18 cellular contexts compared by ENCODE assay signal in the genomic region with DNA sequence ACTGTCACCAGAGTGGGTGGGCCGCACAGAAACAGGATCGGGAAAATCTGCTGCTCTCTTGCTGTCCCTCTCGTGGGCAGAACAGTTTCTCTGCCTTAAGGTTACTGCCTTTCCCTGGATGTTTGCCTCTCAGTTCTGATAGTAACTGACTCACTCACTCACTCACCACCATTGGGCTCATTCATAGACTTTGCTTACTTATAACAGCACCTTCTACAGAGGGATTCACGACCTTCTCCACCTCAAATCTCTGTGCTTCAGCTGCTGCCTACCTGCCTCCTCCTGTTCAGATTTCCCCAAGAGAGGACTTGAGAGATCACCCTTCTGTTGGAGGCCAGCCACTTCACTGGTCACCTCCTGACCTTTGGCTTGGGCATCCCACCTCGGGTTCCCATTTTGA.
A peak's percentile ranks its signal among the peaks of the same experiment; 100 is the strongest.
DNase-seq lines count a peak whose midpoint lies in the region; ATAC-seq and TF ChIP-seq lines count a peak whose summit lies in the region.
"Had no signal": no experiment of that assay in that cellular context is flagged by ENCODE, and none has a peak within 500 bp of the region (broad histone marks: within the 10 kb centered on the region; RNA-seq: fewer than 3 reads in every experiment).

No MANE protein-coding gene starts in this region.

- H2BK15ac ChIP-seq in mesendoderm (replicated peaks; ENCODE audit: low read depth): no peak overlapping the region

- H3K36me3 ChIP-seq in mesendoderm (ENCODE audit: control insufficient read depth, insufficient read depth, low read length): no peaks in the 10 kb centered on the region

- intact Hi-C loops in posterior cingulate gyrus (cut with DNase I): no loop called here

- no peak for TF ChIP-seq CTCF in nephron progenitor cell (IDR thresholded peaks at IDR 0.05)

- H3K4me1 ChIP-seq in mesendoderm (ENCODE audit: control insufficient read depth, low read depth, low read length): no peaks in the 10 kb centered on the region

- no peaks in the 10 kb centered on the region for H3K4me1 Mint-ChIP-seq in activated naive CD8-positive, alpha-beta T cell treated with anti-CD3 and anti-CD28 coated beads, Interleukin-2, amount 50 U/mL, for 24 hours
- no peaks in the 10 kb centered on the region for H3K4me1 Mint-ChIP-seq in activated naive CD8-positive, alpha-beta T cell treated with anti-CD3 and anti-CD28 coated beads for 36 hours
- H3K4me1 Mint-ChIP-seq in activated T-helper 17 cell treated with anti-CD3 and anti-CD28 coated beads, Interleukin-2, amount 50 U/mL, for 72 hours: no peaks in the 10 kb centered on the region
- H3K4me1 Mint-ChIP-seq in nephron progenitor cell: peaks cover 18% of the 10 kb centered on the region

- no peaks in the 10 kb centered on the region for H3K27me3 ChIP-seq in mesendoderm (ENCODE audit: insufficient read depth, low read length, poor library complexity)

- no peak overlapping the region for H3K18ac ChIP-seq in mesendoderm (ENCODE audit: low read length)

- no peak overlapping the region for H2AK5ac ChIP-seq in mesendoderm (ENCODE audit: low read length)

- no peak overlapping the region for H3K4me3 Mint-ChIP-seq in activated naive CD8-positive, alpha-beta T cell treated with anti-CD3 and anti-CD28 coated beads, Interleukin-2, amount 50 U/mL, for 24 hours
- no peak overlapping the region for H3K4me3 Mint-ChIP-seq in activated naive CD8-positive, alpha-beta T cell treated with anti-CD3 and anti-CD28 coated beads for 36 hours
- no peak overlapping the region for H3K4me3 Mint-ChIP-seq in activated T-helper 17 cell treated with anti-CD3 and anti-CD28 coated beads, Interleukin-2, amount 50 U/mL, for 72 hours
- H3K4me3 Mint-ChIP-seq in nephron progenitor cell: no peak overlapping the region
- H3K4me3 Mint-ChIP-seq: CD8-positive, alpha-beta memory T cell; GM23338 had no signal

- no peak overlapping the region for H4K5ac ChIP-seq in mesendoderm (ENCODE audit: low read length)

- ATAC-seq in activated naive CD8-positive, alpha-beta T cell treated with anti-CD3 and anti-CD28 coated beads, Interleukin-2, amount 50 U/mL, for 24 hours: peak; percentile 54
- peak; percentile 99 for ATAC-seq in activated T-helper 17 cell treated with anti-CD3 and anti-CD28 coated beads, Interleukin-2, amount 50 U/mL, for 72 hours (replicated peaks)
- ATAC-seq: K562 had no signal

- no peak overlapping the region for H3K4me2 ChIP-seq in mesendoderm (ENCODE audit: low read length)
- H3K4me2 ChIP-seq: GM23338 had no signal

- no peak overlapping the region for H3K4ac ChIP-seq in mesendoderm (ENCODE audit: low read depth, low read length)

- no peak overlapping the region for H3K27ac ChIP-seq in mesendoderm (ENCODE audit: low read depth, low read length)

- no peak overlapping the region for H3K23ac ChIP-seq in mesendoderm (ENCODE audit: low read length)

- no peak overlapping the region for H3K27ac Mint-ChIP-seq in activated naive CD8-positive, alpha-beta T cell treated with anti-CD3 and anti-CD28 coated beads, Interleukin-2, amount 50 U/mL, for 24 hours
- no peak overlapping the region for H3K27ac Mint-ChIP-seq in activated naive CD8-positive, alpha-beta T cell treated with anti-CD3 and anti-CD28 coated beads for 36 hours
- H3K27ac Mint-ChIP-seq in activated T-helper 17 cell treated with anti-CD3 and anti-CD28 coated beads, Interleukin-2, amount 50 U/mL, for 72 hours: peak overlapping the region; percentile 15
- H3K27ac Mint-ChIP-seq in nephron progenitor cell: peak overlapping the region; percentile 55
- H3K27ac Mint-ChIP-seq: GM23338 had no signal

- H3K36me3 Mint-ChIP-seq in activated naive CD8-positive, alpha-beta T cell treated with anti-CD3 and anti-CD28 coated beads, Interleukin-2, amount 50 U/mL, for 24 hours (ENCODE audit: low read depth): no peaks in the 10 kb centered on the region
- H3K36me3 Mint-ChIP-seq in activated naive CD8-positive, alpha-beta T cell treated with anti-CD3 and anti-CD28 coated beads for 36 hours: no peaks in the 10 kb centered on the region
- no peaks in the 10 kb centered on the region for H3K36me3 Mint-ChIP-seq in activated T-helper 17 cell treated with anti-CD3 and anti-CD28 coated beads, Interleukin-2, amount 50 U/mL, for 72 hours (ENCODE audit: low read depth)
- no peaks in the 10 kb centered on the region for H3K36me3 Mint-ChIP-seq in nephron progenitor cell (ENCODE audit: low read depth)
- H3K36me3 Mint-ChIP-seq: CD8-positive, alpha-beta memory T cell had no signal

- no peak overlapping the region for H3K4me3 ChIP-seq in mesendoderm (ENCODE audit: low read length)
- H3K4me3 ChIP-seq: GM23338, K562 had no signal

- no peak overlapping the region for H2BK5ac ChIP-seq in mesendoderm (ENCODE audit: low read length)

- H3K56ac ChIP-seq in mesendoderm (ENCODE audit: low read length): no peak overlapping the region

- no peak overlapping the region for H4K8ac ChIP-seq in mesendoderm (ENCODE audit: low read depth, low read length)

- no CpG with 5 or more reads among the region's 5 CpGs for WGBS in mesendoderm (ENCODE audit: extremely low coverage, insufficient coverage, low lambda C conversion rate)

- H3K9me3 Mint-ChIP-seq in activated naive CD8-positive, alpha-beta T cell treated with anti-CD3 and anti-CD28 coated beads, Interleukin-2, amount 50 U/mL, for 24 hours: no peaks in the 10 kb centered on the region
- no peaks in the 10 kb centered on the region for H3K9me3 Mint-ChIP-seq in activated naive CD8-positive, alpha-beta T cell treated with anti-CD3 and anti-CD28 coated beads for 36 hours
- H3K9me3 Mint-ChIP-seq in activated T-helper 17 cell treated with anti-CD3 and anti-CD28 coated beads, Interleukin-2, amount 50 U/mL, for 72 hours: no peaks in the 10 kb centered on the region
- no peaks in the 10 kb centered on the region for H3K9me3 Mint-ChIP-seq in nephron progenitor cell
- H3K9me3 Mint-ChIP-seq: GM23338 had no signal

- DNase-seq in activated naive CD8-positive, alpha-beta T cell treated with anti-CD3 and anti-CD28 coated beads, Interleukin-2, amount 50 U/mL, for 24 hours: no peak
- DNase-seq in activated naive CD8-positive, alpha-beta T cell treated with anti-CD3 and anti-CD28 coated beads for 36 hours: no peak
- no peak for DNase-seq in nephron progenitor cell
- DNase-seq in NCI-H1930 (lab: John Stamatoyannopoulos, UW): no peak
- no peak for DNase-seq in mesendoderm
- DNase-seq in posterior cingulate gyrus: no peak
- DNase-seq: ACHN; C1 segment of cervical spinal cord; CD8-positive, alpha-beta memory T cell; DMS53; NCI-H1105; NCI-H510A; NCI-H748 treated with DMSO at 0.1 percent for 48 hours; NK-92 treated with Interleukin-12 subunit alpha and Interleukin-12 subunit beta, amount 100 ng/mL, for 24 hours; SHP77 had no signal

- H2BK120ac ChIP-seq in mesendoderm (ENCODE audit: low read depth, low read length): no peak overlapping the region

- H3K79me2 ChIP-seq in mesendoderm (ENCODE audit: control insufficient read depth, insufficient read depth, low read length): no peaks in the 10 kb centered on the region

- H3K9ac ChIP-seq in mesendoderm (ENCODE audit: low read length): no peak overlapping the region

- no peaks in the 10 kb centered on the region for H3K79me1 ChIP-seq in mesendoderm (ENCODE audit: low read length)

- H3K27me3 Mint-ChIP-seq in activated naive CD8-positive, alpha-beta T cell treated with anti-CD3 and anti-CD28 coated beads, Interleukin-2, amount 50 U/mL, for 24 hours: no peaks in the 10 kb centered on the region
- no peaks in the 10 kb centered on the region for H3K27me3 Mint-ChIP-seq in activated naive CD8-positive, alpha-beta T cell treated with anti-CD3 and anti-CD28 coated beads for 36 hours
- H3K27me3 Mint-ChIP-seq in activated T-helper 17 cell treated with anti-CD3 and anti-CD28 coated beads, Interleukin-2, amount 50 U/mL, for 72 hours: no peaks in the 10 kb centered on the region
- no peaks in the 10 kb centered on the region for H3K27me3 Mint-ChIP-seq in nephron progenitor cell (ENCODE audit: low read depth, poor library complexity)
- H3K27me3 Mint-ChIP-seq: CD8-positive, alpha-beta memory T cell had no signal

Comparison
In these comparisons a context has a peak if more than half of its experiments do, and no peak if none do; other contexts are left out.
1. H3K27ac Mint-ChIP-seq: peak in activated T-helper 17 cell treated with anti-CD3 and anti-CD28 coated beads, Interleukin-2, amount 50 U/mL, for 72 hours (single experiment) and nephron progenitor cell (single experiment); none in activated naive CD8-positive, alpha-beta T cell treated with anti-CD3 and anti-CD28 coated beads, Interleukin-2, amount 50 U/mL, for 24 hours (single experiment) and activated naive CD8-positive, alpha-beta T cell treated with anti-CD3 and anti-CD28 coated beads for 36 hours (single experiment).